In the genomic region with DNA sequence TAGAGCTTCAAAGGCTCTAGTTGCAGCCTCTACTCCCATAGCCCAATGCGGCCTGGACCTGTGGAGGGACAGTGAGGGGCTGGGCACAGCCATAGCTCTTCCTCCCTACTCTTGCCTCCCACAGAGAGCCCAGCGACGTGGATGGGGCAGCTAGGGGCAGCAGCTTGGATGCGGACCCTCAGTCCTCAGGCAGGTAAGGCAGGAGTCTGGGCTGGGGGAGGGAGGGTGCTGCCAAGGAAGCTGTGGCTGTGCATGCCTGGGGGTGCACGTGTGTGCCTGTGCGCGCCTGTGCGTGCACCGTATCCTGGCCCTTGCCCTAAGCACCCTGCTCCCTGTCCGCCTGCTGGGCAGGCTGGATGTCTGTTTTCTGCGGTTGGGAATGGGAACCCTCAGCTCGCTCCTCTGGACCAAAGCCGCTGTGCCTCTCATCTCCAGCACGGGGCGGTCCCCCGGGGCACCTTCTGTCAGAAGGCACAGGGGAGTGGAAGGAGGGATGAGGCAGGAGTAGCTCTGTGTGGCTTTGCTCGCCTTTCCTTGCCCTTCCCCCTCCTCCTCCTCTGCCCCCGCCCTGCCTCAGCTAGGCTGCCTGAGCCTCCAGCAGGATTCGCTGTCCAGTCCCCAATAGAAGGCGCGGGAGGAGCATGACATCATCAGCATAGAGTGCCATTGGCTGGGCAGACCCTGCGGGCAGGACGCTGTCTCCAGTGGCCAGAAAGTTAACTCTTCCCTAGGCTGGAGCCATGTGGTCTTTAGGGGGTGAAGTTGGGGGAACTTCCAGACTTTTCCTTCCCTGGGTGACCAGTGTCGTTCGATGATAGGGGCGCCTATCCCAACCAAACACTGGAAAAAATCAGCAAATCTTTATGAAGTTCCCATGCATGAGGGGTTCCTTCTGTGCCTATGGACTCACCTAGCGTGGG, we compare ENCODE assay signal across 8 cellular contexts. TPM values are rescaled to one million over a fixed set of nuclear protein-coding genes. Genes with fewer than 3 reads are reported as not detected.
DNase-seq lines count a peak whose midpoint lies in the region; ATAC-seq, FAIRE-seq and TF ChIP-seq lines count a peak whose summit lies in the region.

No MANE protein-coding gene starts in this region.

- no peaks in the 10 kb centered on the region for H3K9me3 Mint-ChIP-seq in activated T-helper 17 cell treated with anti-CD3 and anti-CD28 coated beads, Interleukin-2, amount 50 U/mL, for 72 hours
- no peaks in the 10 kb centered on the region for H3K9me3 Mint-ChIP-seq in natural killer cell

- intact Hi-C loops in natural killer cell (cut with micrococcal nuclease), result no loop called here

- no peaks in the 10 kb centered on the region for H3K4me1 Mint-ChIP-seq in activated T-helper 17 cell treated with anti-CD3 and anti-CD28 coated beads, Interleukin-2, amount 50 U/mL, for 72 hours
- H3K4me1 Mint-ChIP-seq in natural killer cell, result peaks cover 0 to 21% of the 10 kb centered on the region in 2 donors

- no peak for TF ChIP-seq CTCF in natural killer cell (IDR thresholded peaks at IDR 0.05)

- FAIRE-seq in frontal cortex (lab: Jason Lieb, UNC), result no peak

- ATAC-seq in activated T-helper 17 cell treated with anti-CD3 and anti-CD28 coated beads, Interleukin-2, amount 50 U/mL, for 72 hours (replicated peaks), result peak; percentile 83
- ATAC-seq in natural killer cell (peak; percentile 47 to 54 (median 47)), GM18511 (IDR thresholded peaks at IDR 0.05; ENCODE audit: unreplicated experiment) (no peak), HG03432 (IDR thresholded peaks at IDR 0.05; ENCODE audit: unreplicated experiment) (no peak)

- H3K27ac Mint-ChIP-seq in activated T-helper 17 cell treated with anti-CD3 and anti-CD28 coated beads, Interleukin-2, amount 50 U/mL, for 72 hours, result no peak overlapping the region
- H3K27ac Mint-ChIP-seq in natural killer cell, result no peak overlapping the region

- no peak overlapping the region for H3K4me3 Mint-ChIP-seq in activated T-helper 17 cell treated with anti-CD3 and anti-CD28 coated beads, Interleukin-2, amount 50 U/mL, for 72 hours
- H3K4me3 Mint-ChIP-seq in natural killer cell, result no peak overlapping the region

- H3K27me3 Mint-ChIP-seq in activated T-helper 17 cell treated with anti-CD3 and anti-CD28 coated beads, Interleukin-2, amount 50 U/mL, for 72 hours, result peaks cover 28% of the 10 kb centered on the region
- H3K27me3 Mint-ChIP-seq in natural killer cell (ENCODE audit: low read depth in 2 of 2), result peaks cover 11 to 26% of the 10 kb centered on the region in 2 donors

- peak; percentile 98 for DNase-seq in AG20443 (ENCODE audit: low spot score)
- DNase-seq in GM19240 (ENCODE audit: insufficient read length, low spot score), result peak; percentile 76
- peak; percentile 99 for DNase-seq in NCI-H2171 treated with DMSO at 0.1 percent for 48 hours (lab: John Stamatoyannopoulos, UW)
- DNase-seq in frontal cortex (ENCODE audit: low spot score in 2 of 2), result peak; percentile 97 to 98
- DNase-seq in natural killer cell, result no peak

- no peaks in the 10 kb centered on the region for H3K36me3 Mint-ChIP-seq in activated T-helper 17 cell treated with anti-CD3 and anti-CD28 coated beads, Interleukin-2, amount 50 U/mL, for 72 hours (ENCODE audit: low read depth)
- H3K36me3 Mint-ChIP-seq in natural killer cell, result no peaks in the 10 kb centered on the region

RNA-seq across cellular contexts. Expression of gene PRCD, which starts 0.8 kb away (rescaled TPM):
- total RNA-seq in activated T-helper 17 cell treated with anti-CD3 and anti-CD28 coated beads, Interleukin-2, amount 50 U/mL, for 72 hours, result not detected
- total RNA-seq in frontal cortex, result 2.4 TPM
- 1 to 10 TPM in 1 of 3 donors, under 1 TPM in 2; 0.77 to 1.1 (median 0.82) TPM for total RNA-seq in natural killer cell

RNA-seq across cellular contexts. Expression of gene CYGB, which starts 3.1 kb away (rescaled TPM):
- not detected for total RNA-seq in activated T-helper 17 cell treated with anti-CD3 and anti-CD28 coated beads, Interleukin-2, amount 50 U/mL, for 72 hours
- total RNA-seq in frontal cortex (3.3 TPM), natural killer cell (under 1 TPM; 0.12 to 0.33 (median 0.16) TPM)

RNA-seq across cellular contexts. Expression of gene RHBDF2, which starts 39.4 kb away (rescaled TPM):
- 10 to 100 TPM; 33.3 to 56.5 TPM for total RNA-seq in activated T-helper 17 cell treated with anti-CD3 and anti-CD28 coated beads, Interleukin-2, amount 50 U/mL, for 72 hours
- total RNA-seq in frontal cortex (1.6 TPM), natural killer cell (100 to 1,000 TPM; 194 to 233 (median 202) TPM)

RNA-seq across cellular contexts. Expression of gene ST6GALNAC2, which starts 45.0 kb away (rescaled TPM):
- total RNA-seq in activated T-helper 17 cell treated with anti-CD3 and anti-CD28 coated beads, Interleukin-2, amount 50 U/mL, for 72 hours, result under 1 TPM in 1 of 2 donors, not detected in 1; 0.29 TPM
- total RNA-seq in frontal cortex (not detected), natural killer cell (under 1 TPM in 1 of 3 donors, not detected in 2; 0.65 TPM)

Comparison
In these comparisons a context has a peak if more than half of its experiments do, and no peak if none do; other contexts are left out.
1. ATAC-seq: peak in activated T-helper 17 cell treated with anti-CD3 and anti-CD28 coated beads, Interleukin-2, amount 50 U/mL, for 72 hours (single experiment) and natural killer cell (3 of 3); none in GM18511 (single experiment) and HG03432 (single experiment).
2. RNA of gene RHBDF2, which starts 39.4 kb away (total RNA-seq): 194 to 233 TPM in natural killer cell and 33.3 to 56.5 TPM in activated T-helper 17 cell treated with anti-CD3 and anti-CD28 coated beads, Interleukin-2, amount 50 U/mL, for 72 hours; 1.6 TPM in frontal cortex (single experiment); every median in the first group is over 10 times any median in the second.